Comparison of ENCODE assay signal across 9 cellular contexts in the genomic region with DNA sequence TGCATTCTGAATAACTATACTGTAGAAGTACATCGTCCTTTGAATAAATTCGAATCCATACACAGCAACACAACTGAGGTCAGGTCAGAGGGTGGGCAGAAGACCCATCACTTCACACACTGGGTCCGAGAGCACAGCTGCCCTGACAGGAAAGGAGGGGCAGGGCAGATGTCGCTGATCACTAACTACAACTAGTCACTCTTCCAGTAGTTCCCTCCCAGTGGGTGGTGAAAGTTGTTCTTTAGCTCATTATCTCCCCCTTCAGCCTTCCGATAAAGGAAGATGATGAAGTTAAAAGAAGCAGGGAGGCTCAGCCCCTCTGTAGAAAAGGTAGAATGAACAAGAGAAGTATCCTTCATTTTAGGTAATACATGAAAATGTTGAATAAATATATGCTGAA.
DNase-seq lines count a peak whose midpoint lies in the region; ATAC-seq and TF ChIP-seq lines count a peak whose summit lies in the region.
"Had no signal": no experiment of that assay in that cellular context is flagged by ENCODE, and none has a peak within 500 bp of the region (broad histone marks: within the 10 kb centered on the region; RNA-seq: fewer than 3 reads in every experiment).

No MANE protein-coding gene starts in this region.

- H3K27ac Mint-ChIP-seq in CD4-positive, CD25-positive, alpha-beta regulatory T cell: peak overlapping the region; percentile 92 to 99 (median 92)
- peak overlapping the region; percentile 98 for H3K27ac Mint-ChIP-seq in mesothelial cell of epicardium

- no peaks in the 10 kb centered on the region for H3K27me3 ChIP-seq in CD4-positive, CD25-positive, alpha-beta regulatory T cell (ENCODE audit: control insufficient read depth, insufficient read depth, low read length)

- no peaks in the 10 kb centered on the region for H3K36me3 ChIP-seq in CD4-positive, CD25-positive, alpha-beta regulatory T cell (ENCODE audit: control insufficient read depth, insufficient read depth, low read length)

- no peak for TF ChIP-seq CTCF in mesothelial cell of epicardium (IDR thresholded peaks at IDR 0.05; ENCODE audit: unreplicated experiment)

- peaks cover 19 to 76% (median 46%) of the 10 kb centered on the region in 4 donors for H3K4me1 Mint-ChIP-seq in CD4-positive, CD25-positive, alpha-beta regulatory T cell
- H3K4me1 Mint-ChIP-seq in mesothelial cell of epicardium: peaks cover 34% of the 10 kb centered on the region

- H3K9me3 Mint-ChIP-seq in CD4-positive, CD25-positive, alpha-beta regulatory T cell: peaks cover 0 to 2% (median 0%) of the 10 kb centered on the region in 7 donors
- H3K9me3 Mint-ChIP-seq in mesothelial cell of epicardium: peaks cover 12% of the 10 kb centered on the region

- no peaks in the 10 kb centered on the region for H3K9me3 ChIP-seq in CD4-positive, CD25-positive, alpha-beta regulatory T cell (ENCODE audit: control insufficient read depth in 2 of 2, low read length in 2 of 2)

- H3K4me1 ChIP-seq in CD4-positive, CD25-positive, alpha-beta regulatory T cell (ENCODE audit: control insufficient read depth, insufficient read depth, low read length, poor library complexity, severe bottlenecking): peaks cover 35% of the 10 kb centered on the region

- H3K27ac ChIP-seq in CD4-positive, CD25-positive, alpha-beta regulatory T cell (ENCODE audit: insufficient read depth, low read length, poor library complexity, severe bottlenecking): peak overlapping the region; percentile 84

- H3K36me3 Mint-ChIP-seq in CD4-positive, CD25-positive, alpha-beta regulatory T cell: peaks cover 11% of the 10 kb centered on the region
- peaks cover 9% of the 10 kb centered on the region for H3K36me3 Mint-ChIP-seq in mesothelial cell of epicardium

- peak; percentile 73 to 74 for ATAC-seq in CD4-positive, CD25-positive, alpha-beta regulatory T cell (ENCODE audit: low read depth in 2 of 2)
- ATAC-seq in HG03039 (IDR thresholded peaks at IDR 0.05; ENCODE audit: unreplicated experiment): no peak

- H3K27me3 Mint-ChIP-seq in CD4-positive, CD25-positive, alpha-beta regulatory T cell: no peaks in the 10 kb centered on the region
- H3K27me3 Mint-ChIP-seq in mesothelial cell of epicardium (ENCODE audit: low read depth): no peaks in the 10 kb centered on the region

- H3K4me3 Mint-ChIP-seq in CD4-positive, CD25-positive, alpha-beta regulatory T cell: peak overlapping the region; percentile 92 to 95 (median 92)
- H3K4me3 Mint-ChIP-seq in mesothelial cell of epicardium: no peak overlapping the region

- peak overlapping the region; percentile 91 for H3K4me3 ChIP-seq in CD4-positive, CD25-positive, alpha-beta regulatory T cell (ENCODE audit: low read depth, low read length)

- DNase-seq in CD4-positive, CD25-positive, alpha-beta regulatory T cell: peak; percentile 15 to 82 (median 61)
- peak; percentile 43 for DNase-seq in LoVo (ENCODE audit: low spot score)
- peak; percentile 83 for DNase-seq in activated effector memory CD4-positive, alpha-beta T cell treated with anti-CD3 and anti-CD28 coated beads, Interleukin-2, amount 50 U/mL, for 16 hours
- no peak for DNase-seq in mesothelial cell of epicardium (ENCODE audit: low spot score in 2 of 2, unreplicated experiment in 2 of 2)
- DNase-seq in retina: no peak
- DNase-seq in MV-4-11 (lab: John Stamatoyannopoulos, UW): no peak
- DNase-seq in glomerular visceral epithelial cell (ENCODE audit: extremely low spot score): no peak
- DNase-seq: C1 segment of cervical spinal cord had no signal

Comparison
In these comparisons a context has a peak if more than half of its experiments do, and no peak if none do; other contexts are left out.
1. DNase-seq: peak in CD4-positive, CD25-positive, alpha-beta regulatory T cell (3 of 3), LoVo (single experiment) and activated effector memory CD4-positive, alpha-beta T cell treated with anti-CD3 and anti-CD28 coated beads, Interleukin-2, amount 50 U/mL, for 16 hours (single experiment); none in mesothelial cell of epicardium (0 of 2), retina (single experiment), MV-4-11 (single experiment) and glomerular visceral epithelial cell (single experiment).